ENCODE assay signal across 1 cellular context in the genomic region with DNA sequence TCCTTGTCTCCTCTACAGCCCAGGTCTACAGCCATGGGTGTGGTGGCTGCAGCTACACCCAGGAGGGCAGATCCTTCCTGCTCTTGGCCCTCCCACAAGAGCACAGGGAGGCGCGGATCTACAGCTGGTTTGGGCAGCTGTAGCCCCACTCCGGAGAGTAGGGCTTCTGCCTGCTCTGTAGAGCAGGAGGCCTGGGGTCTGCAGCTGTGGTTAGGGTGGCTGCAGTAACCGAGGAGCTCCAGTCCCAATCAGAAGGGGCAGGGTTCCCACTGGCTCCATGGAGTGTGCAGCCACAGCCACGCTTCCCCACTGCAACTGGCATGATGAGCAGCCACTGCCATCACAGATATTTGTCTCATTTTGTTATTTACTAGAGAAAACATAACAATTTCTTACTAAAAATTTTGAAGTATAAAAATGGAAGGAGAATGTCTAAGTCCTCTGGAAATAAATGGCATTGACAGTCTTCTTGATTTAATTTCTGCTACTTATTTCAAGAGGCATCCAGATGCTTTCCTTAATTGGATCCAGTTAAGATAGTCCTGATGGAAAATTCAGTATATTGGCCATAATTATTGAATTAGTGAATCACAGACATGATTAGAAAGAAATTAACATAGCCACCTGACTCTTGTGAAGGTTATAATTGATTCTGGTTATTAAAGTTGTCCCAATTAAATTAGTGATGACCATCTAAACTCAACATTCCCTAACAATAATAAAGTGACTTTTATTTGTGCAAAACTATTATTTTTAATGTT.
TF ChIP-seq lines count a peak whose summit lies in the region.

No MANE protein-coding gene starts in this region.

TF ChIP-seq in H1, 55 proteins besides CTCF, POLR2A, EP300 and RAD21:
- no peak for TF ChIP-seq TAF1 (IDR thresholded peaks at IDR 0.05; ENCODE audit: low read depth, low read length)
- no peak for TF ChIP-seq RBBP5 (IDR thresholded peaks at IDR 0.05; ENCODE audit: borderline replicate concordance, low read depth, low read length)
- TF ChIP-seq BCL11A (IDR thresholded peaks at IDR 0.05; ENCODE audit: low read depth in 2 of 2, low read length in 2 of 2), result no peak
- no peak for TF ChIP-seq PHF8 (conservative IDR thresholded peaks at IDR 0.05; ENCODE audit: low read depth, low read length)
- TF ChIP-seq KDM5A (IDR thresholded peaks at IDR 0.05; ENCODE audit: low read length), result no peak
- no peak for TF ChIP-seq POLR2AphosphoS5 (IDR thresholded peaks at IDR 0.05; ENCODE audit: low read depth, low read length)
- TF ChIP-seq SUZ12 (IDR thresholded peaks at IDR 0.05; ENCODE audit: low read length), result no peak
- TF ChIP-seq, protein P1, sequence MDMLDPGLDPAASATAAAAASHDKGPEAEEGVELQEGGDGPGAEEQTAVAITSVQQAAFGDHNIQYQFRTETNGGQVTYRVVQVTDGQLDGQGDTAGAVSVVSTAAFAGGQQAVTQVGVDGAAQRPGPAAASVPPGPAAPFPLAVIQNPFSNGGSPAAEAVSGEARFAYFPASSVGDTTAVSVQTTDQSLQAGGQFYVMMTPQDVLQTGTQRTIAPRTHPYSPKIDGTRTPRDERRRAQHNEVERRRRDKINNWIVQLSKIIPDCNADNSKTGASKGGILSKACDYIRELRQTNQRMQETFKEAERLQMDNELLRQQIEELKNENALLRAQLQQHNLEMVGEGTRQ (IDR thresholded peaks at IDR 0.05; ENCODE audit: low read length), result no peak
- TF ChIP-seq, protein P2, sequence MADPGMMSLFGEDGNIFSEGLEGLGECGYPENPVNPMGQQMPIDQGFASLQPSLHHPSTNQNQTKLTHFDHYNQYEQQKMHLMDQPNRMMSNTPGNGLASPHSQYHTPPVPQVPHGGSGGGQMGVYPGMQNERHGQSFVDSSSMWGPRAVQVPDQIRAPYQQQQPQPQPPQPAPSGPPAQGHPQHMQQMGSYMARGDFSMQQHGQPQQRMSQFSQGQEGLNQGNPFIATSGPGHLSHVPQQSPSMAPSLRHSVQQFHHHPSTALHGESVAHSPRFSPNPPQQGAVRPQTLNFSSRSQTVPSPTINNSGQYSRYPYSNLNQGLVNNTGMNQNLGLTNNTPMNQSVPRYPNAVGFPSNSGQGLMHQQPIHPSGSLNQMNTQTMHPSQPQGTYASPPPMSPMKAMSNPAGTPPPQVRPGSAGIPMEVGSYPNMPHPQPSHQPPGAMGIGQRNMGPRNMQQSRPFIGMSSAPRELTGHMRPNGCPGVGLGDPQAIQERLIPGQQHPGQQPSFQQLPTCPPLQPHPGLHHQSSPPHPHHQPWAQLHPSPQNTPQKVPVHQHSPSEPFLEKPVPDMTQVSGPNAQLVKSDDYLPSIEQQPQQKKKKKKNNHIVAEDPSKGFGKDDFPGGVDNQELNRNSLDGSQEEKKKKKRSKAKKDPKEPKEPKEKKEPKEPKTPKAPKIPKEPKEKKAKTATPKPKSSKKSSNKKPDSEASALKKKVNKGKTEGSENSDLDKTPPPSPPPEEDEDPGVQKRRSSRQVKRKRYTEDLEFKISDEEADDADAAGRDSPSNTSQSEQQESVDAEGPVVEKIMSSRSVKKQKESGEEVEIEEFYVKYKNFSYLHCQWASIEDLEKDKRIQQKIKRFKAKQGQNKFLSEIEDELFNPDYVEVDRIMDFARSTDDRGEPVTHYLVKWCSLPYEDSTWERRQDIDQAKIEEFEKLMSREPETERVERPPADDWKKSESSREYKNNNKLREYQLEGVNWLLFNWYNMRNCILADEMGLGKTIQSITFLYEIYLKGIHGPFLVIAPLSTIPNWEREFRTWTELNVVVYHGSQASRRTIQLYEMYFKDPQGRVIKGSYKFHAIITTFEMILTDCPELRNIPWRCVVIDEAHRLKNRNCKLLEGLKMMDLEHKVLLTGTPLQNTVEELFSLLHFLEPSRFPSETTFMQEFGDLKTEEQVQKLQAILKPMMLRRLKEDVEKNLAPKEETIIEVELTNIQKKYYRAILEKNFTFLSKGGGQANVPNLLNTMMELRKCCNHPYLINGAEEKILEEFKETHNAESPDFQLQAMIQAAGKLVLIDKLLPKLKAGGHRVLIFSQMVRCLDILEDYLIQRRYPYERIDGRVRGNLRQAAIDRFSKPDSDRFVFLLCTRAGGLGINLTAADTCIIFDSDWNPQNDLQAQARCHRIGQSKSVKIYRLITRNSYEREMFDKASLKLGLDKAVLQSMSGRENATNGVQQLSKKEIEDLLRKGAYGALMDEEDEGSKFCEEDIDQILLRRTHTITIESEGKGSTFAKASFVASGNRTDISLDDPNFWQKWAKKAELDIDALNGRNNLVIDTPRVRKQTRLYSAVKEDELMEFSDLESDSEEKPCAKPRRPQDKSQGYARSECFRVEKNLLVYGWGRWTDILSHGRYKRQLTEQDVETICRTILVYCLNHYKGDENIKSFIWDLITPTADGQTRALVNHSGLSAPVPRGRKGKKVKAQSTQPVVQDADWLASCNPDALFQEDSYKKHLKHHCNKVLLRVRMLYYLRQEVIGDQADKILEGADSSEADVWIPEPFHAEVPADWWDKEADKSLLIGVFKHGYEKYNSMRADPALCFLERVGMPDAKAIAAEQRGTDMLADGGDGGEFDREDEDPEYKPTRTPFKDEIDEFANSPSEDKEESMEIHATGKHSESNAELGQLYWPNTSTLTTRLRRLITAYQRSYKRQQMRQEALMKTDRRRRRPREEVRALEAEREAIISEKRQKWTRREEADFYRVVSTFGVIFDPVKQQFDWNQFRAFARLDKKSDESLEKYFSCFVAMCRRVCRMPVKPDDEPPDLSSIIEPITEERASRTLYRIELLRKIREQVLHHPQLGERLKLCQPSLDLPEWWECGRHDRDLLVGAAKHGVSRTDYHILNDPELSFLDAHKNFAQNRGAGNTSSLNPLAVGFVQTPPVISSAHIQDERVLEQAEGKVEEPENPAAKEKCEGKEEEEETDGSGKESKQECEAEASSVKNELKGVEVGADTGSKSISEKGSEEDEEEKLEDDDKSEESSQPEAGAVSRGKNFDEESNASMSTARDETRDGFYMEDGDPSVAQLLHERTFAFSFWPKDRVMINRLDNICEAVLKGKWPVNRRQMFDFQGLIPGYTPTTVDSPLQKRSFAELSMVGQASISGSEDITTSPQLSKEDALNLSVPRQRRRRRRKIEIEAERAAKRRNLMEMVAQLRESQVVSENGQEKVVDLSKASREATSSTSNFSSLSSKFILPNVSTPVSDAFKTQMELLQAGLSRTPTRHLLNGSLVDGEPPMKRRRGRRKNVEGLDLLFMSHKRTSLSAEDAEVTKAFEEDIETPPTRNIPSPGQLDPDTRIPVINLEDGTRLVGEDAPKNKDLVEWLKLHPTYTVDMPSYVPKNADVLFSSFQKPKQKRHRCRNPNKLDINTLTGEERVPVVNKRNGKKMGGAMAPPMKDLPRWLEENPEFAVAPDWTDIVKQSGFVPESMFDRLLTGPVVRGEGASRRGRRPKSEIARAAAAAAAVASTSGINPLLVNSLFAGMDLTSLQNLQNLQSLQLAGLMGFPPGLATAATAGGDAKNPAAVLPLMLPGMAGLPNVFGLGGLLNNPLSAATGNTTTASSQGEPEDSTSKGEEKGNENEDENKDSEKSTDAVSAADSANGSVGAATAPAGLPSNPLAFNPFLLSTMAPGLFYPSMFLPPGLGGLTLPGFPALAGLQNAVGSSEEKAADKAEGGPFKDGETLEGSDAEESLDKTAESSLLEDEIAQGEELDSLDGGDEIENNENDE (IDR thresholded peaks at IDR 0.05; ENCODE audit: insufficient replicate concordance, low read length), result no peak
- TF ChIP-seq SAP30 (IDR thresholded peaks at IDR 0.05; ENCODE audit: insufficient read depth, insufficient replicate concordance, low read length), result no peak
- no peak for TF ChIP-seq CTBP2 (IDR thresholded peaks at IDR 0.05; ENCODE audit: borderline replicate concordance, insufficient read depth, insufficient read length, low read length)
- TF ChIP-seq, protein P3, sequence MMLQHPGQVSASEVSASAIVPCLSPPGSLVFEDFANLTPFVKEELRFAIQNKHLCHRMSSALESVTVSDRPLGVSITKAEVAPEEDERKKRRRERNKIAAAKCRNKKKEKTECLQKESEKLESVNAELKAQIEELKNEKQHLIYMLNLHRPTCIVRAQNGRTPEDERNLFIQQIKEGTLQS (IDR thresholded peaks at IDR 0.05; ENCODE audit: insufficient read depth, low read depth, low read length), result no peak
- TF ChIP-seq SRF (IDR thresholded peaks at IDR 0.05; ENCODE audit: low read depth, low read length), result no peak
- no peak for TF ChIP-seq GABPA (IDR thresholded peaks at IDR 0.05; ENCODE audit: borderline replicate concordance, insufficient read depth, low read length)
- TF ChIP-seq ZNF274 (IDR thresholded peaks at IDR 0.05; ENCODE audit: borderline replicate concordance, extremely low read depth, low read length), result no peak
- TF ChIP-seq POU5F1 (IDR thresholded peaks at IDR 0.05; ENCODE audit: low read depth, low read length), result no peak
- no peak for TF ChIP-seq CEBPB (IDR thresholded peaks at IDR 0.05; ENCODE audit: low read depth, low read length)
